16 cellular contexts compared by ENCODE assay signal in the genomic region with DNA sequence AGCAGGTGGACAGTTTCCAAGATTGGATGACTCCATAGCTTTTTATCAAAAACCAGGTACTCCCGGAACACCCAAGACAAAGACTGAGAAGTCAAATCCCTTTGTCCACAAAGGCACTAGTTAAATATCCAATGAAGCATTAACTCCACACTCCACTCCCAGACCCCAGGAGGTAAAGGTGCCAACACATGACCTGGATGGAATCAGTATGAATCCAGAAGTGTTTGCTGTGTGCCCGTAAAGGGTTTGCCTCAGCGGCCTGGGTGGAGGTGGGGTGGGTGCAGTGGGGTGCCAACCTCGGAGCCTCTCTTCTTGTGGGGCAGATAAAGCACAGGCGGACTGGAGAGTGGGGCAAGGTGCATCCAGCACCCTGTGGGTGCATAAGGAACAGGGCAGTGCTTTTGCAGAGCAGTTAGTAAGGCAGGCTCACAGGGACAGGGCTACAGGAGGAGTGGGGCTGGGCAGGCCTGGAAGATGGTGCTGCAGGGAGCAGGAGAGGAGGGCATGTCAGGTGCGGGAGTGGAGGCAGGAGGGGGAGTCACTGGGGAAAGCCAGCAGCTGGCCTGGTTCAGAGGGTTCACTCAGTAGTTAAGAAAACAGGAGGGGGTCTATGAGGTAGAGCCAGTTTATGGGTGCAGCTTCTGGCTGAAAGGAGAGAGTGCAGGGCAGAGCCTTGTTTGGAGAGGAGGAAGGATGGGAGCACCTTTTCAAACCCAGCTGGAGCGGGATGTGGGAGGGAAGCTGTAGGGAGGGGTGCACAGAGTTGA.
DNase-seq lines count a peak whose midpoint lies in the region; ATAC-seq lines count a peak whose summit lies in the region.
"Had no signal": no experiment of that assay in that cellular context is flagged by ENCODE, and none has a peak within 500 bp of the region (broad histone marks: within the 10 kb centered on the region; RNA-seq: fewer than 3 reads in every experiment).

No MANE protein-coding gene starts in this region.

- H3K9me3 ChIP-seq in duodenal mucosa (ENCODE audit: control insufficient read depth in 1 of 2, low read length in 2 of 2), result no peaks in the 10 kb centered on the region
- H3K9me3 ChIP-seq: gastroesophageal sphincter, psoas muscle had no signal

- H3K27ac ChIP-seq in duodenal mucosa (ENCODE audit: low read depth, low read length) (peak overlapping the region; percentile 54), skin epidermis (peak overlapping the region in 17 of 21 experiments; percentile 16 to 97 (median 91))
- H3K27ac ChIP-seq: gastroesophageal sphincter, psoas muscle had no signal

- H3K36me3 ChIP-seq in duodenal mucosa (ENCODE audit: control insufficient read depth in 1 of 2, insufficient read depth in 2 of 2, low read length in 2 of 2), result no peaks in the 10 kb centered on the region
- H3K36me3 ChIP-seq: gastroesophageal sphincter had no signal

- peak overlapping the region in 1 of 2 donors; percentile 35 for H3K9ac ChIP-seq in duodenal mucosa (ENCODE audit: low read depth in 1 of 2, low read length in 2 of 2)

- no peak overlapping the region for H3K4me3 ChIP-seq in duodenal mucosa (ENCODE audit: low read depth in 1 of 2, low read length in 2 of 2)
- no peak overlapping the region for H3K4me3 ChIP-seq in skin epidermis
- H3K4me3 ChIP-seq: gastroesophageal sphincter, psoas muscle had no signal

- H3K27me3 ChIP-seq in duodenal mucosa (ENCODE audit: control insufficient read depth in 1 of 2, insufficient read depth in 2 of 2, low read length in 2 of 2), result peaks cover 6 to 12% of the 10 kb centered on the region in 2 donors

- H3K4me1 ChIP-seq in duodenal mucosa (ENCODE audit: control insufficient read depth in 1 of 2, insufficient read depth in 2 of 2, low read length in 2 of 2), result peaks cover 39 to 56% of the 10 kb centered on the region in 2 donors

- ATAC-seq in GM19455 (IDR thresholded peaks at IDR 0.05; ENCODE audit: unreplicated experiment), result no peak
- ATAC-seq: gastroesophageal sphincter; stimulated activated naive B cell treated with anti-CD40 and anti-IgM and Interleukin-4, amounts not matched to agents 10 μg/mL and 1 μg/mL and 100 μg/mL, for 72 hours had no signal

- DNase-seq in DMS153 treated with DMSO at 0.1 percent for 48 hours (lab: John Stamatoyannopoulos, UW; ENCODE audit: unreplicated experiment), result peak; percentile 91
- no peak for DNase-seq in DMS153 (lab: John Stamatoyannopoulos, UW)
- DNase-seq in NCI-H146 (lab: John Stamatoyannopoulos, UW), result peak; percentile 85
- DNase-seq in RKO (ENCODE audit: low spot score), result no peak
- no peak for DNase-seq in SW480 (ENCODE audit: low spot score)
- DNase-seq: 8988T; activated CD4-positive, CD25-positive, alpha-beta regulatory T cell; CD4-positive, alpha-beta T cell; OCI-M1; psoas muscle; stimulated activated CD4-positive, alpha-beta T cell treated with anti-CD3 and anti-CD28 coated beads, Interleukin-4, amount 100 ng/mL, for 1 hour; stimulated activated naive B cell treated with anti-CD40 and anti-IgM and Interleukin-4, amounts not matched to agents 10 μg/mL and 1 μg/mL and 100 μg/mL, for 72 hours had no signal

Comparison
In these comparisons a context has a peak if more than half of its experiments do, and no peak if none do; other contexts are left out.
1. DNase-seq: peak in DMS153 treated with DMSO at 0.1 percent for 48 hours (single experiment) and NCI-H146 (single experiment); none in DMS153 (single experiment), RKO (single experiment) and SW480 (single experiment).